1 cellular context compared by ENCODE assay signal in the genomic region with DNA sequence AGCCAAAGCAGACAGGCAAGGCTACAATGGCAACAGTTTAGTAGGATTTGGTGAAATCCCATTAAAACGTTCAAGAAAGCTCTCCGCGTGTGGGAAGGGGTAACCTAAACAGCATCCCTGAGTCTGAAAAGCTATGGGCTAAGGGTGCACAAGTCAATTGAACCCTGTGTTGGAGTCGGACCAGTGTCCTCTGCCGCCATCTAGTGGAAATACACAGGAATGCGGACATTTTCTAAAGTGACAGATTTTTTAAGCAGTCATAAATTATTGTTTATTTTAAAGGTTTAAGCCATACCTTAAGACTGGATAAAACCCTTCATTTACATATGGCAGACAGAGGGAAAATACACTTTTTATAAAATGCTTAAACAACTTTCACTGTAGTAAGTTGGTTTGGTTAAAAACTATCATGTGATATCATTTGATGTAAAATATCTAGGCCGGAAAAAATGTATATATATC.
TF ChIP-seq lines count a peak whose summit lies in the region.

No MANE protein-coding gene starts in this region.

TF ChIP-seq in K562, 482 proteins besides CTCF, POLR2A, EP300 and RAD21 (continued from another document and continues in another):
- TF ChIP-seq, protein P1, sequence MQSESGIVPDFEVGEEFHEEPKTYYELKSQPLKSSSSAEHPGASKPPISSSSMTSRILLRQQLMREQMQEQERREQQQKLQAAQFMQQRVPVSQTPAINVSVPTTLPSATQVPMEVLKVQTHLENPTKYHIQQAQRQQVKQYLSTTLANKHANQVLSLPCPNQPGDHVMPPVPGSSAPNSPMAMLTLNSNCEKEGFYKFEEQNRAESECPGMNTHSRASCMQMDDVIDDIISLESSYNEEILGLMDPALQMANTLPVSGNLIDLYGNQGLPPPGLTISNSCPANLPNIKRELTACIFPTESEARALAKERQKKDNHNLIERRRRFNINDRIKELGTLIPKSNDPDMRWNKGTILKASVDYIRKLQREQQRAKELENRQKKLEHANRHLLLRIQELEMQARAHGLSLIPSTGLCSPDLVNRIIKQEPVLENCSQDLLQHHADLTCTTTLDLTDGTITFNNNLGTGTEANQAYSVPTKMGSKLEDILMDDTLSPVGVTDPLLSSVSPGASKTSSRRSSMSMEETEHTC (IDR thresholded peaks at IDR 0.05): no peak
- TF ChIP-seq, protein P2, sequence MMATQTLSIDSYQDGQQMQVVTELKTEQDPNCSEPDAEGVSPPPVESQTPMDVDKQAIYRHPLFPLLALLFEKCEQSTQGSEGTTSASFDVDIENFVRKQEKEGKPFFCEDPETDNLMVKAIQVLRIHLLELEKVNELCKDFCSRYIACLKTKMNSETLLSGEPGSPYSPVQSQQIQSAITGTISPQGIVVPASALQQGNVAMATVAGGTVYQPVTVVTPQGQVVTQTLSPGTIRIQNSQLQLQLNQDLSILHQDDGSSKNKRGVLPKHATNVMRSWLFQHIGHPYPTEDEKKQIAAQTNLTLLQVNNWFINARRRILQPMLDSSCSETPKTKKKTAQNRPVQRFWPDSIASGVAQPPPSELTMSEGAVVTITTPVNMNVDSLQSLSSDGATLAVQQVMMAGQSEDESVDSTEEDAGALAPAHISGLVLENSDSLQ (IDR thresholded peaks at IDR 0.05): peak; percentile 66
- TF ChIP-seq SMC3 (conservative IDR thresholded peaks at IDR 0.05; ENCODE audit: insufficient read depth, low read depth, low read length) (peak; percentile 53; the same call in 1 of the 2 replicates), POLR2H (tag; IDR thresholded peaks at IDR 0.05; ENCODE audit: low read depth) (no peak), HDAC3 (IDR thresholded peaks at IDR 0.05; ENCODE audit: borderline replicate concordance, partially characterized antibody) (no peak), BDP1 (IDR thresholded peaks at IDR 0.05; ENCODE audit: insufficient read depth, insufficient read length) (no peak), SETDB1 (IDR thresholded peaks at IDR 0.05; ENCODE audit: low read length) (no peak), ZNF134 (CRISPR knock-in tag; conservative IDR thresholded peaks at IDR 0.05) (no peak), CBX1 (IDR thresholded peaks at IDR 0.05; ENCODE audit: low read depth) (no peak), DIDO1 (tag; IDR thresholded peaks at IDR 0.05; ENCODE audit: low read depth) (no peak), SIX5 (IDR thresholded peaks at IDR 0.05; ENCODE audit: borderline replicate concordance in 1 of 2, insufficient read depth in 1 of 2, low read depth in 1 of 2, low read length in 2 of 2) (no peak), SNRNP70 (optimal IDR thresholded peaks at IDR 0.05; ENCODE audit: low read depth, low read length) (no peak), KAT2B (IDR thresholded peaks at IDR 0.05; ENCODE audit: low read depth, low read length) (no peak), SP2 (IDR thresholded peaks at IDR 0.05; ENCODE audit: extremely low read depth, low read depth, low read length, poor library complexity, severe bottlenecking) (no peak), RHOXF2B (CRISPR knock-in tag; conservative IDR thresholded peaks at IDR 0.05) (no peak), MIER1 (IDR thresholded peaks at IDR 0.05; ENCODE audit: low read depth) (no peak), ASH1L (IDR thresholded peaks at IDR 0.05; ENCODE audit: borderline replicate concordance, low read depth, partially characterized antibody) (no peak), ETV1 (tag; conservative IDR thresholded peaks at IDR 0.05; ENCODE audit: low read depth) (no peak), ZFX (CRISPR knock-in tag; IDR thresholded peaks at IDR 0.05) (no peak), MYBL2 (IDR thresholded peaks at IDR 0.05; ENCODE audit: low read depth) (no peak), MYBL2 (CRISPR knock-in tag; IDR thresholded peaks at IDR 0.05; ENCODE audit: borderline replicate concordance) (no peak), KLF16 (IDR thresholded peaks at IDR 0.05) (no peak), TCF7 (IDR thresholded peaks at IDR 0.05; ENCODE audit: borderline replicate concordance) (no peak), CC2D1A (IDR thresholded peaks at IDR 0.05) (peak; percentile 26; the same call in 1 of the 2 replicates), TEAD4 (IDR thresholded peaks at IDR 0.05; ENCODE audit: low read length) (peak; percentile 52), TEAD4 (CRISPR knock-in tag; IDR thresholded peaks at IDR 0.05; ENCODE audit: borderline replicate concordance) (no peak), NCOA1 (IDR thresholded peaks at IDR 0.05; ENCODE audit: low read depth) (no peak)
- TF ChIP-seq, protein P3, sequence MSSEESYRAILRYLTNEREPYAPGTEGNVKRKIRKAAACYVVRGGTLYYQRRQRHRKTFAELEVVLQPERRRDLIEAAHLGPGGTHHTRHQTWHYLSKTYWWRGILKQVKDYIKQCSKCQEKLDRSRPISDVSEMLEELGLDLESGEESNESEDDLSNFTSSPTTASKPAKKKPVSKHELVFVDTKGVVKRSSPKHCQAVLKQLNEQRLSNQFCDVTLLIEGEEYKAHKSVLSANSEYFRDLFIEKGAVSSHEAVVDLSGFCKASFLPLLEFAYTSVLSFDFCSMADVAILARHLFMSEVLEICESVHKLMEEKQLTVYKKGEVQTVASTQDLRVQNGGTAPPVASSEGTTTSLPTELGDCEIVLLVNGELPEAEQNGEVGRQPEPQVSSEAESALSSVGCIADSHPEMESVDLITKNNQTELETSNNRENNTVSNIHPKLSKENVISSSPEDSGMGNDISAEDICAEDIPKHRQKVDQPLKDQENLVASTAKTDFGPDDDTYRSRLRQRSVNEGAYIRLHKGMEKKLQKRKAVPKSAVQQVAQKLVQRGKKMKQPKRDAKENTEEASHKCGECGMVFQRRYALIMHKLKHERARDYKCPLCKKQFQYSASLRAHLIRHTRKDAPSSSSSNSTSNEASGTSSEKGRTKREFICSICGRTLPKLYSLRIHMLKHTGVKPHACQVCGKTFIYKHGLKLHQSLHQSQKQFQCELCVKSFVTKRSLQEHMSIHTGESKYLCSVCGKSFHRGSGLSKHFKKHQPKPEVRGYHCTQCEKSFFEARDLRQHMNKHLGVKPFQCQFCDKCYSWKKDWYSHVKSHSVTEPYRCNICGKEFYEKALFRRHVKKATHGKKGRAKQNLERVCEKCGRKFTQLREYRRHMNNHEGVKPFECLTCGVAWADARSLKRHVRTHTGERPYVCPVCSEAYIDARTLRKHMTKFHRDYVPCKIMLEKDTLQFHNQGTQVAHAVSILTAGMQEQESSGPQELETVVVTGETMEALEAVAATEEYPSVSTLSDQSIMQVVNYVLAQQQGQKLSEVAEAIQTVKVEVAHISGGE (CRISPR knock-in tag; IDR thresholded peaks at IDR 0.05): no peak
- TF ChIP-seq, protein P4, sequence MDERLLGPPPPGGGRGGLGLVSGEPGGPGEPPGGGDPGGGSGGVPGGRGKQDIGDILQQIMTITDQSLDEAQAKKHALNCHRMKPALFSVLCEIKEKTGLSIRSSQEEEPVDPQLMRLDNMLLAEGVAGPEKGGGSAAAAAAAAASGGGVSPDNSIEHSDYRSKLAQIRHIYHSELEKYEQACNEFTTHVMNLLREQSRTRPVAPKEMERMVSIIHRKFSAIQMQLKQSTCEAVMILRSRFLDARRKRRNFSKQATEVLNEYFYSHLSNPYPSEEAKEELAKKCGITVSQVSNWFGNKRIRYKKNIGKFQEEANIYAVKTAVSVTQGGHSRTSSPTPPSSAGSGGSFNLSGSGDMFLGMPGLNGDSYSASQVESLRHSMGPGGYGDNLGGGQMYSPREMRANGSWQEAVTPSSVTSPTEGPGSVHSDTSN (CRISPR knock-in tag; IDR thresholded peaks at IDR 0.05; ENCODE audit: low read depth): no peak
- TF ChIP-seq, protein P4 (tag; conservative IDR thresholded peaks at IDR 0.05; ENCODE audit: low read depth): peak; percentile 70
- TF ChIP-seq, protein P5, sequence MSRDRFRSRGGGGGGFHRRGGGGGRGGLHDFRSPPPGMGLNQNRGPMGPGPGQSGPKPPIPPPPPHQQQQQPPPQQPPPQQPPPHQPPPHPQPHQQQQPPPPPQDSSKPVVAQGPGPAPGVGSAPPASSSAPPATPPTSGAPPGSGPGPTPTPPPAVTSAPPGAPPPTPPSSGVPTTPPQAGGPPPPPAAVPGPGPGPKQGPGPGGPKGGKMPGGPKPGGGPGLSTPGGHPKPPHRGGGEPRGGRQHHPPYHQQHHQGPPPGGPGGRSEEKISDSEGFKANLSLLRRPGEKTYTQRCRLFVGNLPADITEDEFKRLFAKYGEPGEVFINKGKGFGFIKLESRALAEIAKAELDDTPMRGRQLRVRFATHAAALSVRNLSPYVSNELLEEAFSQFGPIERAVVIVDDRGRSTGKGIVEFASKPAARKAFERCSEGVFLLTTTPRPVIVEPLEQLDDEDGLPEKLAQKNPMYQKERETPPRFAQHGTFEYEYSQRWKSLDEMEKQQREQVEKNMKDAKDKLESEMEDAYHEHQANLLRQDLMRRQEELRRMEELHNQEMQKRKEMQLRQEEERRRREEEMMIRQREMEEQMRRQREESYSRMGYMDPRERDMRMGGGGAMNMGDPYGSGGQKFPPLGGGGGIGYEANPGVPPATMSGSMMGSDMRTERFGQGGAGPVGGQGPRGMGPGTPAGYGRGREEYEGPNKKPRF (IDR thresholded peaks at IDR 0.05; ENCODE audit: low read depth, low read length): no peak
- TF ChIP-seq, protein P6, sequence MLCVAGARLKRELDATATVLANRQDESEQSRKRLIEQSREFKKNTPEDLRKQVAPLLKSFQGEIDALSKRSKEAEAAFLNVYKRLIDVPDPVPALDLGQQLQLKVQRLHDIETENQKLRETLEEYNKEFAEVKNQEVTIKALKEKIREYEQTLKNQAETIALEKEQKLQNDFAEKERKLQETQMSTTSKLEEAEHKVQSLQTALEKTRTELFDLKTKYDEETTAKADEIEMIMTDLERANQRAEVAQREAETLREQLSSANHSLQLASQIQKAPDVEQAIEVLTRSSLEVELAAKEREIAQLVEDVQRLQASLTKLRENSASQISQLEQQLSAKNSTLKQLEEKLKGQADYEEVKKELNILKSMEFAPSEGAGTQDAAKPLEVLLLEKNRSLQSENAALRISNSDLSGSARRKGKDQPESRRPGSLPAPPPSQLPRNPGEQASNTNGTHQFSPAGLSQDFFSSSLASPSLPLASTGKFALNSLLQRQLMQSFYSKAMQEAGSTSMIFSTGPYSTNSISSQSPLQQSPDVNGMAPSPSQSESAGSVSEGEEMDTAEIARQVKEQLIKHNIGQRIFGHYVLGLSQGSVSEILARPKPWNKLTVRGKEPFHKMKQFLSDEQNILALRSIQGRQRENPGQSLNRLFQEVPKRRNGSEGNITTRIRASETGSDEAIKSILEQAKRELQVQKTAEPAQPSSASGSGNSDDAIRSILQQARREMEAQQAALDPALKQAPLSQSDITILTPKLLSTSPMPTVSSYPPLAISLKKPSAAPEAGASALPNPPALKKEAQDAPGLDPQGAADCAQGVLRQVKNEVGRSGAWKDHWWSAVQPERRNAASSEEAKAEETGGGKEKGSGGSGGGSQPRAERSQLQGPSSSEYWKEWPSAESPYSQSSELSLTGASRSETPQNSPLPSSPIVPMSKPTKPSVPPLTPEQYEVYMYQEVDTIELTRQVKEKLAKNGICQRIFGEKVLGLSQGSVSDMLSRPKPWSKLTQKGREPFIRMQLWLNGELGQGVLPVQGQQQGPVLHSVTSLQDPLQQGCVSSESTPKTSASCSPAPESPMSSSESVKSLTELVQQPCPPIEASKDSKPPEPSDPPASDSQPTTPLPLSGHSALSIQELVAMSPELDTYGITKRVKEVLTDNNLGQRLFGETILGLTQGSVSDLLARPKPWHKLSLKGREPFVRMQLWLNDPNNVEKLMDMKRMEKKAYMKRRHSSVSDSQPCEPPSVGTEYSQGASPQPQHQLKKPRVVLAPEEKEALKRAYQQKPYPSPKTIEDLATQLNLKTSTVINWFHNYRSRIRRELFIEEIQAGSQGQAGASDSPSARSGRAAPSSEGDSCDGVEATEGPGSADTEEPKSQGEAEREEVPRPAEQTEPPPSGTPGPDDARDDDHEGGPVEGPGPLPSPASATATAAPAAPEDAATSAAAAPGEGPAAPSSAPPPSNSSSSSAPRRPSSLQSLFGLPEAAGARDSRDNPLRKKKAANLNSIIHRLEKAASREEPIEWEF (CRISPR knock-in tag; IDR thresholded peaks at IDR 0.05): no peak
- TF ChIP-seq, protein P7, sequence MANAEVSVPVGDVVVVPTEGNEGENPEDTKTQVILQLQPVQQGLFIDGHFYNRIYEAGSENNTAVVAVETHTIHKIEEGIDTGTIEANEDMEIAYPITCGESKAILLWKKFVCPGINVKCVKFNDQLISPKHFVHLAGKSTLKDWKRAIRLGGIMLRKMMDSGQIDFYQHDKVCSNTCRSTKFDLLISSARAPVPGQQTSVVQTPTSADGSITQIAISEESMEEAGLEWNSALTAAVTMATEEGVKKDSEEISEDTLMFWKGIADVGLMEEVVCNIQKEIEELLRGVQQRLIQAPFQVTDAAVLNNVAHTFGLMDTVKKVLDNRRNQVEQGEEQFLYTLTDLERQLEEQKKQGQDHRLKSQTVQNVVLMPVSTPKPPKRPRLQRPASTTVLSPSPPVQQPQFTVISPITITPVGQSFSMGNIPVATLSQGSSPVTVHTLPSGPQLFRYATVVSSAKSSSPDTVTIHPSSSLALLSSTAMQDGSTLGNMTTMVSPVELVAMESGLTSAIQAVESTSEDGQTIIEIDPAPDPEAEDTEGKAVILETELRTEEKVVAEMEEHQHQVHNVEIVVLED (CRISPR knock-in tag; IDR thresholded peaks at IDR 0.05): no peak
- TF ChIP-seq, protein P8, sequence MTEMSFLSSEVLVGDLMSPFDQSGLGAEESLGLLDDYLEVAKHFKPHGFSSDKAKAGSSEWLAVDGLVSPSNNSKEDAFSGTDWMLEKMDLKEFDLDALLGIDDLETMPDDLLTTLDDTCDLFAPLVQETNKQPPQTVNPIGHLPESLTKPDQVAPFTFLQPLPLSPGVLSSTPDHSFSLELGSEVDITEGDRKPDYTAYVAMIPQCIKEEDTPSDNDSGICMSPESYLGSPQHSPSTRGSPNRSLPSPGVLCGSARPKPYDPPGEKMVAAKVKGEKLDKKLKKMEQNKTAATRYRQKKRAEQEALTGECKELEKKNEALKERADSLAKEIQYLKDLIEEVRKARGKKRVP (CRISPR knock-in tag; IDR thresholded peaks at IDR 0.05): no peak
- TF ChIP-seq, protein P9, sequence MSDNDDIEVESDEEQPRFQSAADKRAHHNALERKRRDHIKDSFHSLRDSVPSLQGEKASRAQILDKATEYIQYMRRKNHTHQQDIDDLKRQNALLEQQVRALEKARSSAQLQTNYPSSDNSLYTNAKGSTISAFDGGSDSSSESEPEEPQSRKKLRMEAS (CRISPR knock-in tag; IDR thresholded peaks at IDR 0.05): no peak
- TF ChIP-seq, protein P10, sequence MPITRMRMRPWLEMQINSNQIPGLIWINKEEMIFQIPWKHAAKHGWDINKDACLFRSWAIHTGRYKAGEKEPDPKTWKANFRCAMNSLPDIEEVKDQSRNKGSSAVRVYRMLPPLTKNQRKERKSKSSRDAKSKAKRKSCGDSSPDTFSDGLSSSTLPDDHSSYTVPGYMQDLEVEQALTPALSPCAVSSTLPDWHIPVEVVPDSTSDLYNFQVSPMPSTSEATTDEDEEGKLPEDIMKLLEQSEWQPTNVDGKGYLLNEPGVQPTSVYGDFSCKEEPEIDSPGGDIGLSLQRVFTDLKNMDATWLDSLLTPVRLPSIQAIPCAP (CRISPR knock-in tag; IDR thresholded peaks at IDR 0.05; ENCODE audit: borderline replicate concordance): no peak
